8 cellular contexts compared by ENCODE assay signal in genomic region chr17:77420804-77421634, GRCh38.
A peak's percentile ranks its signal among the peaks of the same experiment; 100 is the strongest.
DNase-seq lines count a peak whose midpoint lies in the region; ATAC-seq and TF ChIP-seq lines count a peak whose summit lies in the region.

No MANE protein-coding gene starts in this region.

- H3K36me3 ChIP-seq in colonic mucosa (no peaks in the 10 kb centered on the region), muscle layer of colon (ENCODE audit: insufficient read depth, low read length) (no peaks in the 10 kb centered on the region)

- ATAC-seq in GM18858 (IDR thresholded peaks at IDR 0.05; ENCODE audit: unreplicated experiment) (no peak), HG02973 (IDR thresholded peaks at IDR 0.05; ENCODE audit: unreplicated experiment) (no peak), HG02763 (IDR thresholded peaks at IDR 0.05; ENCODE audit: unreplicated experiment) (no peak)

- TF ChIP-seq CTCF in colonic mucosa (IDR thresholded peaks at IDR 0.05): no peak

- H3K4me3 ChIP-seq in colonic mucosa (no peak overlapping the region), muscle layer of colon (ENCODE audit: low read depth in 1 of 2, low read length in 2 of 2) (peak overlapping the region in 1 of 2 donors; percentile 39)

- no peaks in the 10 kb centered on the region for H3K9me3 Mint-ChIP-seq in T-helper 2 cell treated with Interferon-gamma antibody and Interleukin-4, amounts not matched to agents 5 μg/mL and 100 μg/mL, for 36 hours

- H3K4me1 Mint-ChIP-seq in T-helper 2 cell treated with Interferon-gamma antibody and Interleukin-4, amounts not matched to agents 5 μg/mL and 100 μg/mL, for 36 hours (ENCODE audit: low read depth): peaks cover 37% of the 10 kb centered on the region

- peak overlapping the region; percentile 56 for H3K27ac ChIP-seq in colonic mucosa
- H3K27ac ChIP-seq in muscle layer of colon (ENCODE audit: low read depth, low read length): peak overlapping the region; percentile 96

- H3K4me1 ChIP-seq in colonic mucosa (peaks cover 12% of the 10 kb centered on the region), muscle layer of colon (ENCODE audit: insufficient read depth, low read length) (peaks cover 94% of the 10 kb centered on the region)

- H3K27me3 ChIP-seq in colonic mucosa (no peaks in the 10 kb centered on the region), muscle layer of colon (ENCODE audit: control insufficient read depth in 1 of 2, insufficient read depth in 2 of 2, low read length in 2 of 2) (no peaks in the 10 kb centered on the region)

- intact Hi-C loops in colonic mucosa (cut with DNase I): no loop called here

- in situ Hi-C loops in G401 (cut with HindIII; ENCODE audit: low sequenced_read_pairs): no loop called here

- peak overlapping the region; percentile 81 for H3K27ac Mint-ChIP-seq in T-helper 2 cell treated with Interferon-gamma antibody and Interleukin-4, amounts not matched to agents 5 μg/mL and 100 μg/mL, for 36 hours

- H3K27me3 Mint-ChIP-seq in T-helper 2 cell treated with Interferon-gamma antibody and Interleukin-4, amounts not matched to agents 5 μg/mL and 100 μg/mL, for 36 hours (ENCODE audit: low read depth): no peaks in the 10 kb centered on the region

- H3K4me3 Mint-ChIP-seq in T-helper 2 cell treated with Interferon-gamma antibody and Interleukin-4, amounts not matched to agents 5 μg/mL and 100 μg/mL, for 36 hours: peak overlapping the region; percentile 73

- H3K36me3 Mint-ChIP-seq in T-helper 2 cell treated with Interferon-gamma antibody and Interleukin-4, amounts not matched to agents 5 μg/mL and 100 μg/mL, for 36 hours (ENCODE audit: low read depth): peaks cover 34% of the 10 kb centered on the region

- H3K9ac ChIP-seq in colonic mucosa (ENCODE audit: low read depth in 2 of 2, low read length in 2 of 2): peak overlapping the region; percentile 8 to 63
- H3K9ac ChIP-seq in muscle layer of colon (ENCODE audit: low read length): peak overlapping the region; percentile 65

- H3K9me3 ChIP-seq in colonic mucosa: no peaks in the 10 kb centered on the region
- no peaks in the 10 kb centered on the region for H3K9me3 ChIP-seq in muscle layer of colon (ENCODE audit: low read length)

- DNase-seq in G401 (ENCODE audit: low spot score): peak; percentile 67
- peak; percentile 96 for DNase-seq in NCI-H146 (lab: John Stamatoyannopoulos, UW)
- DNase-seq in T-helper 2 cell treated with Interferon-gamma antibody and Interleukin-4, amounts not matched to agents 5 μg/mL and 100 μg/mL, for 36 hours (ENCODE audit: low spot score): no peak
- DNase-seq in colonic mucosa: no peak

Comparison
In these comparisons a context has a peak if more than half of its experiments do, and no peak if none do; other contexts are left out.
1. DNase-seq: peak in G401 (single experiment) and NCI-H146 (single experiment); none in T-helper 2 cell treated with Interferon-gamma antibody and Interleukin-4, amounts not matched to agents 5 μg/mL and 100 μg/mL, for 36 hours (single experiment) and colonic mucosa (single experiment).